ENCODE assay signal across 9 cellular contexts in the genomic region with DNA sequence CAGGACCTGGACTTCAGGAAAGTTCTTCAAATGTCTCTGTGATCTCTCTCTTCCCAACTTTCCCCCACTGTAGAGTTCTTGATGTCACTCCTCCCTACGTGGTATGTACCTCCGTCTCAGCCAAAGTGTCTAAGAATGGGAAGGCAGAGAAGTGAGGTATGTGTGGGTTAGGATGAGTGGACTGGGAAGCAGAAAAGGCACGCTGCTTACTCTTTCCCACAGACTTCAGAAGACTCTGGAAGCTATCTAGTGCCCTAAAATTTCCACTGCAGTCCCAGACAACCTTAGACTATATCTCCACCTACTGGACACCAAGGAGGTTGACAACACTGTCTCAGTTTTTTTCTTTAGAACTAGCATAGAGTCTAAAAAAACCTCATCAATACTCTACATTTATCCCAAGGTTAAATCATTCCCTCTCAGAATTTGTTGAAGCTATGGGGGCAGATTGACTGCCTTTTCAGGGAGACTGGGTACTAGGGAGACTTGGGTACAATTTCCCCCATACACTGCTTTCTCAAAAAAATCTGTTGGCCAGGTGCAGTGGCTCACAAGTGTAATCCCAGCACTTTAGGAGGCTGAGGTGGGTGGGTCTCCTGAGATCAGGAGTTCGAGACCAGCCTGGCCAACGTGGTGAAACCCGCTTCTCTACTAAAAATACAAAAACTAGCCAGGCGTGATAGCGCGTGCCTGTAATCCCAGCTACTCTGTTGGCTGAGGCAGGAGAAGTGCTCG. TPM values are rescaled to one million over a fixed set of nuclear protein-coding genes. Genes with fewer than 3 reads are reported as not detected.
DNase-seq lines count a peak whose midpoint lies in the region; ATAC-seq and TF ChIP-seq lines count a peak whose summit lies in the region.
"Had no signal": no experiment of that assay in that cellular context is flagged by ENCODE, and none has a peak within 500 bp of the region (broad histone marks: within the 10 kb centered on the region; RNA-seq: fewer than 3 reads in every experiment).

No MANE protein-coding gene starts in this region.

- DNase-seq in GM03348 (ENCODE audit: low spot score) (peak; percentile 85), SK-MEL-5 (ENCODE audit: low read depth, low spot score) (peak; percentile 74), dorsolateral prefrontal cortex (peak in 1 of 10 donors; percentile 28), midbrain (lab: John Stamatoyannopoulos, UW) (peak; percentile 34), T-helper 9 cell (no peak)

- intact Hi-C loops in dorsolateral prefrontal cortex (cut with DNase I), result loop anchor here (2.0 to 5.0 kb wide), 2 partner anchors 37 to 39 kb away; no protein-coding TSS in a partner anchor

- H3K27ac ChIP-seq in 22Rv1 (no peak overlapping the region), dorsolateral prefrontal cortex (peak overlapping the region in 1 of 59 donors; percentile 40)

- TF ChIP-seq CTCF in 22Rv1 (IDR thresholded peaks at IDR 0.05) (peak; percentile 90), LNCAP (IDR thresholded peaks at IDR 0.05) (peak; percentile 81), dorsolateral prefrontal cortex (IDR thresholded peaks at IDR 0.05 in 54 of 56, conservative IDR thresholded peaks at IDR 0.05 in 2 of 56; ENCODE audit: low read depth in 1 of 56, partially characterized antibody in 56 of 56) (peak; percentile 58 to 90 (median 78))

- peaks cover 0 to 5% (median 0%) of the 10 kb centered on the region in 45 donors for H3K27me3 ChIP-seq in dorsolateral prefrontal cortex

- no peak for ATAC-seq in GM21737 (IDR thresholded peaks at IDR 0.05; ENCODE audit: unreplicated experiment)

- no peak overlapping the region for H3K4me3 ChIP-seq in dorsolateral prefrontal cortex

- in situ Hi-C loops in SK-MEL-5 (cut with HindIII; ENCODE audit: low pct_unique_long_range_greater_than_20kb, low sequenced_read_pairs), result no loop called here

RNA-seq across cellular contexts. Expression of a gene that starts 20.6 kb away (rescaled TPM):
- 19.2 and 22.6 TPM in 2 replicates for total RNA-seq in SK-MEL-5 (2014; rRNA removed; shearing (Covaris generic))
- polyA plus RNA-seq in SK-MEL-5 (2015; cell fraction: cytosol; rRNA removed), result 28.6 and 34.5 TPM in 2 replicates
- 28.0 and 58.7 TPM in 2 replicates for polyA plus RNA-seq in SK-MEL-5 (2015; cell fraction: nucleus; rRNA removed)
- 10 to 100 TPM in 71 of 120 experiments, 1 to 10 TPM in 49; 3.0 to 60.5 (median 11.1) TPM for total RNA-seq in dorsolateral prefrontal cortex

RNA-seq across cellular contexts. Expression of a gene that starts 33.7 kb away (rescaled TPM):
- 0.83 TPM in 1 of 2 replicates, not detected in the other for total RNA-seq in SK-MEL-5 (2014; rRNA removed; shearing (Covaris generic))
- polyA plus RNA-seq in SK-MEL-5 (2015; cell fraction: cytosol; rRNA removed), result 0.17 and 0.48 TPM in 2 replicates
- not detected in 2 replicates for polyA plus RNA-seq in SK-MEL-5 (2015; cell fraction: nucleus; rRNA removed)
- total RNA-seq in dorsolateral prefrontal cortex, result 1 to 10 TPM in 19 of 120 experiments, under 1 TPM in 9, not detected in 92; 0.39 to 5.5 (median 1.5) TPM
- total RNA-seq: temporal lobe had no signal

RNA-seq across cellular contexts. Expression of a gene that starts 55.2 kb away (rescaled TPM):
- 1.1 and 3.1 TPM in 2 replicates for total RNA-seq in SK-MEL-5 (2014; rRNA removed; shearing (Covaris generic))
- polyA plus RNA-seq in SK-MEL-5 (2015; cell fraction: cytosol; rRNA removed), result 21.9 and 26.3 TPM in 2 replicates
- polyA plus RNA-seq in SK-MEL-5 (2015; cell fraction: nucleus; rRNA removed), result 2.1 and 3.5 TPM in 2 replicates
- total RNA-seq in dorsolateral prefrontal cortex, result 100 to 1,000 TPM in 10 of 120 experiments, 10 to 100 TPM in 110; 41.0 to 204 (median 73.8) TPM

RNA-seq across cellular contexts. Expression of a gene that starts 57.9 kb away (rescaled TPM):
- not detected in 2 replicates for total RNA-seq in SK-MEL-5 (2014; rRNA removed; shearing (Covaris generic))
- 0.07 and 0.35 TPM in 2 replicates for polyA plus RNA-seq in SK-MEL-5 (2015; cell fraction: cytosol; rRNA removed)
- 0.14 and 0.35 TPM in 2 replicates for polyA plus RNA-seq in SK-MEL-5 (2015; cell fraction: nucleus; rRNA removed)
- 10 to 100 TPM in 48 of 120 experiments, 1 to 10 TPM in 72; 2.0 to 26.7 (median 9.2) TPM for total RNA-seq in dorsolateral prefrontal cortex

Comparison
In these comparisons a context has a peak if more than half of its experiments do, and no peak if none do; other contexts are left out.
1. RNA of a gene that starts 55.2 kb away (total RNA-seq): 41.0 to 204 TPM in dorsolateral prefrontal cortex; 1.1 to 3.1 TPM in SK-MEL-5; every median in the first group is over 10 times any median in the second.
2. Peak in every context shown above with its lines, with median percentiles within 50 percentile points of each other: CTCF ChIP-seq.